8 cellular contexts compared by ENCODE assay signal in the genomic region with DNA sequence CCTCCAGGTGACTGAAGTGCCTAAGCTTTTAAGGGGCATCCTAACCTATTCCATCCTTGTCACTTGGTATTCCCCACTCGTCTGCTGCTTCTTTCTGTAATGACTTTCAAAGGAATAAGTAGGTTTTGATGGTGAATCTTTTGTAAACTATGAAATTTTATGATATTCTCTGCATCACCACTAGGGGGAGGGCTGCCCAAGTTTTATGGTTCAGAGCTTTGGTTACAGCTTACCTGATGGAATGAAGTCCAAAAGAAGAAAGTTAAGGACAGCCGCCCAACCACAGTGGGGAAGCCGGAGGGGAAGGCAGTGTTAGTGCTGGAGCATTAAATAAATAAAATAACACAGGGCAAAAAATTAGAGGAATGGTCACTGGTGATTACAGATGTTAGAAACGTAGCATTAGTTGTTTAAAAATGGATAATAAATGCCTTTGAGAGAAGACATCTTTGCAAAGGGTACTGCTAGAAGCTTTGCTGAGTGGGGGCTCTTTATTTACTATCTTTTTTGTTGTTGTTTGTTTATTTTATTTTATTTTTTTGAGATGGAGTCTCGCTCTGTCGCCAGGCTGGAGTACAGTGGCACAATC.
DNase-seq lines count a peak whose midpoint lies in the region; ATAC-seq and TF ChIP-seq lines count a peak whose summit lies in the region.

No MANE protein-coding gene starts in this region.

- ATAC-seq in GM18498 (IDR thresholded peaks at IDR 0.05; ENCODE audit: unreplicated experiment) (peak; percentile 53), HG03571 (IDR thresholded peaks at IDR 0.05; ENCODE audit: unreplicated experiment) (no peak), GM21390 (IDR thresholded peaks at IDR 0.05; ENCODE audit: unreplicated experiment) (no peak)

- no peaks in the 10 kb centered on the region for H3K9me3 Mint-ChIP-seq in CD14-positive monocyte

- DNase-seq in CD14-positive monocyte (ENCODE audit: low spot score) (no peak), MV-4-11 (lab: John Stamatoyannopoulos, UW) (peak; percentile 3), head of caudate nucleus (peak in 30 of 42 donors; percentile 3 to 69 (median 38))
- peak; percentile 1 to 2 for DNase-seq in activated CD4-positive, alpha-beta T cell treated with anti-CD3 and anti-CD28 coated beads for 4 hours
- peak; percentile 25 for DNase-seq in stimulated activated CD4-positive, alpha-beta T cell treated with anti-CD3 and anti-CD28 coated beads, Interleukin-15, amount 100 ng/mL, for 24 hours

- peaks cover 0 to 3% (median 2%) of the 10 kb centered on the region in 3 donors for H3K27me3 Mint-ChIP-seq in CD14-positive monocyte (ENCODE audit: low read depth in 3 of 3)

- H3K4me1 Mint-ChIP-seq in CD14-positive monocyte, result peaks cover 2% of the 10 kb centered on the region

- no peaks in the 10 kb centered on the region for H3K36me3 Mint-ChIP-seq in CD14-positive monocyte

- peak; percentile 80 for TF ChIP-seq CTCF in CD14-positive monocyte (IDR thresholded peaks at IDR 0.05)

- H3K27ac Mint-ChIP-seq in CD14-positive monocyte, result no peak overlapping the region

- no peak overlapping the region for H3K4me3 Mint-ChIP-seq in CD14-positive monocyte

- intact Hi-C loops in CD14-positive monocyte (cut with micrococcal nuclease), result no loop called here
- intact Hi-C loops in head of caudate nucleus (cut with DNase I), result no loop called here
